ENCODE assay signal across 15 cellular contexts in genomic region chr6:135522975-135523692, GRCh38. TPM values are rescaled to one million over a fixed set of nuclear protein-coding genes. Genes with fewer than 3 reads are reported as not detected.
DNase-seq lines count a peak whose midpoint lies in the region; ATAC-seq and TF ChIP-seq lines count a peak whose summit lies in the region.
"Had no signal": no experiment of that assay in that cellular context is flagged by ENCODE, and none has a peak within 500 bp of the region (broad histone marks: within the 10 kb centered on the region; RNA-seq: fewer than 3 reads in every experiment).

No MANE protein-coding gene starts in this region.

- WGBS in transverse colon (ENCODE audit: low coverage in 1 of 2), 2 donors: 54 to 61% methylated on average over 5 to 6 of the region's 6 CpGs

- TF ChIP-seq CTCF in PC-9 (conservative IDR thresholded peaks at IDR 0.05): no peak
- no peak for TF ChIP-seq CTCF in fibroblast of villous mesenchyme (IDR thresholded peaks at IDR 0.05; ENCODE audit: insufficient read depth, low read depth, low read length)
- TF ChIP-seq CTCF in transverse colon (IDR thresholded peaks at IDR 0.05): no peak

- no peak for ATAC-seq in sciatic nerve
- ATAC-seq in stimulated activated memory B cell treated with anti-CD40 and anti-IgM and Interleukin-4, amounts not matched to agents 10 μg/mL and 1 μg/mL and 100 μg/mL, for 72 hours: no peak
- ATAC-seq: gastrocnemius medialis had no signal

- H3K79me2 ChIP-seq in PC-9 (ENCODE audit: low read depth): no peaks in the 10 kb centered on the region

- H3K4me3 ChIP-seq in PC-9 (no peak overlapping the region), fibroblast of villous mesenchyme (ENCODE audit: low read depth, low read length) (no peak overlapping the region), transverse colon (no peak overlapping the region)
- H3K4me3 ChIP-seq: gastrocnemius medialis had no signal

- no peaks in the 10 kb centered on the region for H3K27me3 Mint-ChIP-seq in activated CD4-positive, alpha-beta T cell treated with anti-CD3 and anti-CD28 coated beads, Interleukin-2, amount 10 ng/mL, durations not matched to agents 24 days and 14 days
- H3K27me3 Mint-ChIP-seq in stimulated activated memory B cell treated with anti-CD40 and anti-IgM and Interleukin-4, amounts not matched to agents 10 μg/mL and 1 μg/mL and 100 μg/mL, for 72 hours: no peaks in the 10 kb centered on the region
- H3K27me3 Mint-ChIP-seq: activated naive CD8-positive, alpha-beta T cell had no signal

- peak overlapping the region; percentile 39 for H3K4me2 ChIP-seq in PC-9

- peak; percentile 47 for DNase-seq in activated CD4-positive, alpha-beta T cell treated with anti-CD3 and anti-CD28 coated beads, Interleukin-2, amount 10 ng/mL, durations not matched to agents 24 days and 14 days
- DNase-seq in activated CD4-positive, alpha-beta T cell treated with anti-CD3 and anti-CD28 coated beads for 48 hours: no peak
- DNase-seq in PC-9: peak in 1 of 2 experiments; percentile 82
- DNase-seq in fibroblast of villous mesenchyme (ENCODE audit: low read depth): peak; percentile 93
- no peak for DNase-seq in transverse colon
- DNase-seq in HEK293T (ENCODE audit: extremely low spot score): no peak
- DNase-seq in sciatic nerve (ENCODE audit: low spot score): no peak
- DNase-seq: gastrocnemius medialis; Karpas-422; NCI-H2227 treated with DMSO at 0.1 percent for 48 hours; SHP77 treated with DMSO at 0.1 percent for 48 hours; stimulated activated CD4-positive, alpha-beta T cell treated with anti-CD3 and anti-CD28 coated beads, Interleukin-12 subunit alpha, Interleukin-12 subunit beta, amount 100 ng/mL, for 4 hours had no signal

- POLR2A ChIA-PET in PC-9 (lab: Charles Lee; ENCODE audit: unreplicated experiment): no interaction called here
- POLR2A ChIA-PET in HEK293T (lab: Yijun Ruan, JAX): no interaction called here

- peaks cover 9% of the 10 kb centered on the region; the same call in 1 of the 2 replicates for H3K9me2 ChIP-seq in PC-9 (ENCODE audit: insufficient read depth)

- no peaks in the 10 kb centered on the region for H3K9me3 ChIP-seq in PC-9 (ENCODE audit: insufficient read depth, low read depth)
- H3K9me3 ChIP-seq in transverse colon: no peaks in the 10 kb centered on the region
- H3K9me3 ChIP-seq: gastrocnemius medialis, neutrophil had no signal

- no peak overlapping the region for H2AFZ ChIP-seq in PC-9

- peaks cover 11% of the 10 kb centered on the region for H3K36me3 Mint-ChIP-seq in activated CD4-positive, alpha-beta T cell treated with anti-CD3 and anti-CD28 coated beads, Interleukin-2, amount 10 ng/mL, durations not matched to agents 24 days and 14 days (ENCODE audit: low read depth)
- no peaks in the 10 kb centered on the region for H3K36me3 Mint-ChIP-seq in stimulated activated memory B cell treated with anti-CD40 and anti-IgM and Interleukin-4, amounts not matched to agents 10 μg/mL and 1 μg/mL and 100 μg/mL, for 72 hours
- H3K36me3 Mint-ChIP-seq: activated naive CD8-positive, alpha-beta T cell had no signal

- CTCF ChIA-PET in PC-9 (lab: Charles Lee): no interaction called here
- CTCF ChIA-PET in HEK293T (lab: Yijun Ruan, JAX): no interaction called here

- H3K4me1 ChIP-seq in PC-9 (replicated peaks; ENCODE audit: insufficient read depth): peaks cover 10% of the 10 kb centered on the region
- peaks cover 0 to 6% (median 2%) of the 10 kb centered on the region in 4 donors for H3K4me1 ChIP-seq in transverse colon
- H3K4me1 ChIP-seq: gastrocnemius medialis had no signal

- peaks cover 14% of the 10 kb centered on the region for H3K4me1 Mint-ChIP-seq in activated CD4-positive, alpha-beta T cell treated with anti-CD3 and anti-CD28 coated beads, Interleukin-2, amount 10 ng/mL, durations not matched to agents 24 days and 14 days
- H3K4me1 Mint-ChIP-seq in stimulated activated memory B cell treated with anti-CD40 and anti-IgM and Interleukin-4, amounts not matched to agents 10 μg/mL and 1 μg/mL and 100 μg/mL, for 72 hours: no peaks in the 10 kb centered on the region

- no peaks in the 10 kb centered on the region for H4K20me1 ChIP-seq in PC-9 (ENCODE audit: insufficient read depth)

- H3K27me3 ChIP-seq in PC-9 (ENCODE audit: insufficient read depth, low read depth): no peaks in the 10 kb centered on the region
- H3K27me3 ChIP-seq in transverse colon: no peaks in the 10 kb centered on the region
- H3K27me3 ChIP-seq: gastrocnemius medialis, neutrophil had no signal

- H3K27ac Mint-ChIP-seq in activated CD4-positive, alpha-beta T cell treated with anti-CD3 and anti-CD28 coated beads, Interleukin-2, amount 10 ng/mL, durations not matched to agents 24 days and 14 days: peak overlapping the region; percentile 55
- no peak overlapping the region for H3K27ac Mint-ChIP-seq in stimulated activated memory B cell treated with anti-CD40 and anti-IgM and Interleukin-4, amounts not matched to agents 10 μg/mL and 1 μg/mL and 100 μg/mL, for 72 hours
- H3K27ac Mint-ChIP-seq: activated naive CD8-positive, alpha-beta T cell had no signal

- no peaks in the 10 kb centered on the region for H3F3A ChIP-seq in PC-9 (ENCODE audit: insufficient read depth, low read depth)

- H3K27ac ChIP-seq in PC-9 (no peak overlapping the region), transverse colon (peak overlapping the region in 3 of 4 donors; percentile 7 to 15 (median 7))
- H3K27ac ChIP-seq: gastrocnemius medialis, neutrophil had no signal

- H3K9me3 Mint-ChIP-seq in activated CD4-positive, alpha-beta T cell treated with anti-CD3 and anti-CD28 coated beads, Interleukin-2, amount 10 ng/mL, durations not matched to agents 24 days and 14 days: peaks cover 21% of the 10 kb centered on the region
- H3K9me3 Mint-ChIP-seq in stimulated activated memory B cell treated with anti-CD40 and anti-IgM and Interleukin-4, amounts not matched to agents 10 μg/mL and 1 μg/mL and 100 μg/mL, for 72 hours: peaks cover 4% of the 10 kb centered on the region

- TF ChIP-seq EP300 in transverse colon (IDR thresholded peaks at IDR 0.05; ENCODE audit: low read depth): no peak

- no TSS peak for BruUV-seq in PC-9 (replicated peaks; lab: Mats Ljungman, UMichigan)

- TF ChIP-seq POLR2A in transverse colon (IDR thresholded peaks at IDR 0.05): no peak

- in situ Hi-C loops in transverse colon (cut with MboI; ENCODE audit: low pct_ligation_motif_present in 1 of 4, low pct_unique_long_range_greater_than_20kb in 1 of 4, low sequenced_read_pairs in 3 of 4): loop anchor here in 1 of 4 donors (25.0 kb wide), 1 partner anchor 1039 kb away; the partner anchor contains the start of gene MAP7

- intact Hi-C loops in activated CD4-positive, alpha-beta T cell treated with anti-CD3 and anti-CD28 coated beads, Interleukin-2, amount 10 ng/mL, durations not matched to agents 24 days and 14 days (cut with micrococcal nuclease): no loop called here
- intact Hi-C loops in PC-9 (cut with micrococcal nuclease; ENCODE audit: unreplicated experiment) (no loop called here), transverse colon (cut with DNase I; ENCODE audit: low total_unique reads) (no loop called here), sciatic nerve (cut with DNase I) (no loop called here)

- H3K36me3 ChIP-seq in PC-9 (ENCODE audit: low read depth) (no peaks in the 10 kb centered on the region), transverse colon (no peaks in the 10 kb centered on the region)
- H3K36me3 ChIP-seq: gastrocnemius medialis, neutrophil had no signal

- no peak overlapping the region for H3K4me3 Mint-ChIP-seq in activated CD4-positive, alpha-beta T cell treated with anti-CD3 and anti-CD28 coated beads, Interleukin-2, amount 10 ng/mL, durations not matched to agents 24 days and 14 days
- H3K4me3 Mint-ChIP-seq in stimulated activated memory B cell treated with anti-CD40 and anti-IgM and Interleukin-4, amounts not matched to agents 10 μg/mL and 1 μg/mL and 100 μg/mL, for 72 hours: no peak overlapping the region
- H3K4me3 Mint-ChIP-seq: activated naive CD8-positive, alpha-beta T cell had no signal

TF ChIP-seq in HEK293T, 16 proteins besides CTCF, POLR2A, EP300 and RAD21:
- TF ChIP-seq BHLHE40 (IDR thresholded peaks at IDR 0.05; ENCODE audit: borderline replicate concordance) (no peak), ELF4 (IDR thresholded peaks at IDR 0.05) (no peak), LEF1 (IDR thresholded peaks at IDR 0.05; ENCODE audit: borderline replicate concordance) (no peak)

RNA-seq across cellular contexts. Expression of gene AHI1, which starts 25.6 kb away (rescaled TPM):
- total RNA-seq in activated CD4-positive, alpha-beta T cell treated with anti-CD3 and anti-CD28 coated beads, Interleukin-2, amount 10 ng/mL, durations not matched to agents 24 days and 14 days: 155 and 160 TPM in 2 replicates
- total RNA-seq in PC-9 (2021): 19.8 and 19.9 TPM in 2 replicates
- 16.1 and 29.8 TPM in 2 replicates for total RNA-seq in fibroblast of villous mesenchyme
- 100 to 1,000 TPM in 1 of 4 donors, 10 to 100 TPM in 3; 16.2 to 119 (median 34.2) TPM for total RNA-seq in transverse colon
- 61.1 TPM for total RNA-seq in sciatic nerve

Comparison
In these comparisons a context has a peak if more than half of its experiments do, and no peak if none do; other contexts are left out.
1. DNase-seq: peak in activated CD4-positive, alpha-beta T cell treated with anti-CD3 and anti-CD28 coated beads, Interleukin-2, amount 10 ng/mL, durations not matched to agents 24 days and 14 days (single experiment) and fibroblast of villous mesenchyme (single experiment); none in activated CD4-positive, alpha-beta T cell treated with anti-CD3 and anti-CD28 coated beads for 48 hours (single experiment), transverse colon (single experiment), HEK293T (single experiment) and sciatic nerve (single experiment).